In the genomic region with DNA sequence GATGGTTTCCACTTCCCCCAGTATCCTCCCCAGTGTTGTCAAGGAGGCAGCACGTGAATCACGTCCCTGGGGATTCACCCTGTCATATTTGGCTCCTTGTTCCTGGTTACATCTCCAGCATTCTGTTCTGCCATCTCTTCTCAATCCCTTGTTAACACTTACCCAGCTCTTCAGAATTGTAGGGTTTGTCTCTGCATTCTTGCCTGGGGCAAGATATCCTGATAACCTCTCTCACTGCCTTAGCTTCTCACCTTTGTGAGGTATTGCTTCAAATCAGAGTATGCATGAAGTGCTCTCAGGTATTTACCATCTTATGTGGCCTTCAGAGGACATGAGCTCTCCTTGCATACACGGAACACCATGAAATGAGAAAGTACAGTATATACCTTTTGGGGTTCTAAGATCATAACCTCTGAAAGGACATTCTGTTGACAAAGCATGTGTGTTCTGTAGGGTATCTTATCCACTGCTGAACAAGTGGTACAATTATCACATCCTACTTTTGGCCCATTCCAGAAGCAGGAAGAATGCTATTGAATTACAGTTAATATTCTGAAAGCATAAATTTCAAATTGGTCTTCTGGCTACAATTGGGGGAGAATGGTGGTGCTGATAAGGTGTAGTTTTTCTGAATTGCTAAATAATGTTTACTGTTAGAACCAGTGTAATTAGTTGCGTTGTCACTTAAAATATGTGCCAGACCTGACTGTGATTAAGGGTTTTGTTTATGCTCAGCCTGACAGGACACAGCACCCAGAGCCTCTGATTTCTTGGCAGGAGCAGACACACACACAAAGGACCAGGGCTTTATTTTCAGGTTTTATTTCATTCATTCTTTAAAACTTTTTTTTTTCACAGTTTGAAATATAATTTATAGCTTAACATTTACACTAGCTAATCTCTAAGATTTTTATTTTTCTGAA, we compare ENCODE assay signal across 20 cellular contexts. TPM values are rescaled to one million over a fixed set of nuclear protein-coding genes. Genes with fewer than 3 reads are reported as not detected.
DNase-seq lines count a peak whose midpoint lies in the region; ATAC-seq and TF ChIP-seq lines count a peak whose summit lies in the region.
"Had no signal": no experiment of that assay in that cellular context is flagged by ENCODE, and none has a peak within 500 bp of the region (broad histone marks: within the 10 kb centered on the region; RNA-seq: fewer than 3 reads in every experiment).

No MANE protein-coding gene starts in this region.

- H3K27me3 Mint-ChIP-seq in memory B cell: no peaks in the 10 kb centered on the region
- H3K27me3 Mint-ChIP-seq: activated B cell treated with CpG ODN at 0.5 μM for 24 hours; activated CD8-positive, alpha-beta T cell treated with anti-CD3 and anti-CD28 coated beads for 36 hours; activated naive CD4-positive, alpha-beta T cell treated with anti-CD3 and anti-CD28 coated beads, Interleukin-2, amount 50 U/mL, for 24 hours had no signal

- H3K36me3 Mint-ChIP-seq in memory B cell: peaks cover 16% of the 10 kb centered on the region

- ATAC-seq in memory B cell (ENCODE audit: low read depth): no peak
- ATAC-seq in GM19463 (IDR thresholded peaks at IDR 0.05; ENCODE audit: unreplicated experiment): no peak
- ATAC-seq in HG02642 (IDR thresholded peaks at IDR 0.05; ENCODE audit: poor library complexity, unreplicated experiment): no peak
- ATAC-seq: activated CD8-positive, alpha-beta T cell treated with anti-CD3 and anti-CD28 coated beads for 36 hours; activated T-cell treated with anti-CD3 and anti-CD28 coated beads, Interleukin-2, amount 50 U/mL, for 4 hours; body of pancreas; GM23338 had no signal

- peak overlapping the region; percentile 68 for H3K27ac Mint-ChIP-seq in memory B cell
- H3K27ac Mint-ChIP-seq: activated B cell treated with CpG ODN at 0.5 μM for 24 hours; activated CD8-positive, alpha-beta T cell treated with anti-CD3 and anti-CD28 coated beads for 36 hours; activated naive CD4-positive, alpha-beta T cell treated with anti-CD3 and anti-CD28 coated beads, Interleukin-2, amount 50 U/mL, for 24 hours; GM23338 had no signal

- H3K4me1 ChIP-seq in BE2C: peaks cover 8% of the 10 kb centered on the region
- no peaks in the 10 kb centered on the region for H3K4me1 ChIP-seq in HEK293 (ENCODE audit: control insufficient read depth, insufficient read depth, low read length)

- H3K36me3 ChIP-seq in BE2C (peaks cover 25% of the 10 kb centered on the region), HEK293 (ENCODE audit: control insufficient read depth in 2 of 2, insufficient read depth in 1 of 2, low read length in 2 of 2) (peaks cover 5 to 46% of the 10 kb centered on the region in 2 experiments; a peak in 2 of 3 replicates)

- no peaks in the 10 kb centered on the region for H3K9me3 Mint-ChIP-seq in memory B cell
- H3K9me3 Mint-ChIP-seq: activated B cell treated with CpG ODN at 0.5 μM for 24 hours; activated CD8-positive, alpha-beta T cell treated with anti-CD3 and anti-CD28 coated beads for 36 hours; activated naive CD4-positive, alpha-beta T cell treated with anti-CD3 and anti-CD28 coated beads, Interleukin-2, amount 50 U/mL, for 24 hours; activated T-cell treated with anti-CD3 and anti-CD28 coated beads, Interleukin-2, amount 50 U/mL, for 4 hours; GM23338 had no signal

- H3K27me3 ChIP-seq in BE2C: no peaks in the 10 kb centered on the region
- H3K27me3 ChIP-seq: body of pancreas, pancreas had no signal

- POLR2A ChIA-PET in HEK293 (lab: Yijun Ruan, JAX): interaction anchor here (0.7 to 1.5 kb wide), 2 partner anchors 34 to 76 kb away, joined by 3 to 6 read pairs; a partner anchor contains a TSS

- no peak overlapping the region for H3K4me3 ChIP-seq in BE2C (ENCODE audit: low read depth, low read length)
- H3K4me3 ChIP-seq in HEK293 (ENCODE audit: low read depth, low read length): no peak overlapping the region
- H3K4me3 ChIP-seq: body of pancreas, GM23338, pancreas had no signal

- DNase-seq in BE2C (peak; percentile 26), amniotic epithelial cell (ENCODE audit: low read depth) (peak; percentile 45), memory B cell (ENCODE audit: low spot score in 2 of 2) (no peak), AG08395 (ENCODE audit: low spot score) (no peak)
- DNase-seq: activated B cell treated with CpG ODN at 0.5 μM for 24 hours; activated CD8-positive, alpha-beta T cell treated with anti-CD3 and anti-CD28 coated beads for 36 hours; activated T-cell treated with anti-CD3 and anti-CD28 coated beads, Interleukin-2, amount 50 U/mL, for 4 hours; body of pancreas; NCI-H187; NCI-H446 treated with DMSO at 0.1 percent for 48 hours; pancreas; SHP77 treated with DMSO at 0.1 percent for 48 hours; stimulated activated CD4-positive, alpha-beta T cell treated with anti-CD3 and anti-CD28 coated beads, Interleukin-2, amount 100 ng/mL, for 48 hours; T-helper 2 cell had no signal

- TF ChIP-seq CTCF in BE2C (IDR thresholded peaks at IDR 0.05; ENCODE audit: low read depth, low read length) (no peak), HEK293 (tag by site-specific recombination; IDR thresholded peaks at IDR 0.05) (no peak)

- H3K27ac ChIP-seq in HEK293 (ENCODE audit: extremely low read depth, low read depth, low read length): no peak overlapping the region
- H3K27ac ChIP-seq: body of pancreas, epithelial cell of prostate, pancreas had no signal

- CTCF ChIA-PET in HEK293 (lab: Yijun Ruan, JAX): interaction anchor here (1.6 kb wide), 1 partner anchor 78 kb away, joined by 6 read pairs; no protein-coding TSS in a partner anchor

- no peaks in the 10 kb centered on the region for H3K4me1 Mint-ChIP-seq in memory B cell
- H3K4me1 Mint-ChIP-seq: activated B cell treated with CpG ODN at 0.5 μM for 24 hours; activated naive CD4-positive, alpha-beta T cell treated with anti-CD3 and anti-CD28 coated beads, Interleukin-2, amount 50 U/mL, for 24 hours had no signal

- no peak overlapping the region for H3K4me3 Mint-ChIP-seq in memory B cell
- H3K4me3 Mint-ChIP-seq: activated B cell treated with CpG ODN at 0.5 μM for 24 hours; activated CD8-positive, alpha-beta T cell treated with anti-CD3 and anti-CD28 coated beads for 36 hours; activated naive CD4-positive, alpha-beta T cell treated with anti-CD3 and anti-CD28 coated beads, Interleukin-2, amount 50 U/mL, for 24 hours; activated T-cell treated with anti-CD3 and anti-CD28 coated beads, Interleukin-2, amount 50 U/mL, for 4 hours; GM23338 had no signal

- no peaks in the 10 kb centered on the region for H3K9me3 ChIP-seq in BE2C
- no peaks in the 10 kb centered on the region for H3K9me3 ChIP-seq in HEK293 (ENCODE audit: control insufficient read depth, insufficient read depth, low read depth, low read length)
- H3K9me3 ChIP-seq: body of pancreas, pancreas had no signal

TF ChIP-seq in HEK293, 187 proteins besides CTCF, POLR2A, EP300 and RAD21:
- TF ChIP-seq, protein P1, sequence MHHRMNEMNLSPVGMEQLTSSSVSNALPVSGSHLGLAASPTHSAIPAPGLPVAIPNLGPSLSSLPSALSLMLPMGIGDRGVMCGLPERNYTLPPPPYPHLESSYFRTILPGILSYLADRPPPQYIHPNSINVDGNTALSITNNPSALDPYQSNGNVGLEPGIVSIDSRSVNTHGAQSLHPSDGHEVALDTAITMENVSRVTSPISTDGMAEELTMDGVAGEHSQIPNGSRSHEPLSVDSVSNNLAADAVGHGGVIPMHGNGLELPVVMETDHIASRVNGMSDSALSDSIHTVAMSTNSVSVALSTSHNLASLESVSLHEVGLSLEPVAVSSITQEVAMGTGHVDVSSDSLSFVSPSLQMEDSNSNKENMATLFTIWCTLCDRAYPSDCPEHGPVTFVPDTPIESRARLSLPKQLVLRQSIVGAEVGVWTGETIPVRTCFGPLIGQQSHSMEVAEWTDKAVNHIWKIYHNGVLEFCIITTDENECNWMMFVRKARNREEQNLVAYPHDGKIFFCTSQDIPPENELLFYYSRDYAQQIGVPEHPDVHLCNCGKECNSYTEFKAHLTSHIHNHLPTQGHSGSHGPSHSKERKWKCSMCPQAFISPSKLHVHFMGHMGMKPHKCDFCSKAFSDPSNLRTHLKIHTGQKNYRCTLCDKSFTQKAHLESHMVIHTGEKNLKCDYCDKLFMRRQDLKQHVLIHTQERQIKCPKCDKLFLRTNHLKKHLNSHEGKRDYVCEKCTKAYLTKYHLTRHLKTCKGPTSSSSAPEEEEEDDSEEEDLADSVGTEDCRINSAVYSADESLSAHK (tag by site-specific recombination; IDR thresholded peaks at IDR 0.05): peak; percentile 35; the same call in 1 of the 2 replicates
- no peak for TF ChIP-seq ZFHX2 (tag by site-specific recombination; conservative IDR thresholded peaks at IDR 0.05)

RNA-seq across cellular contexts. Expression of a gene that starts 32.7 kb away (rescaled TPM):
- 3.0 TPM for polyA plus RNA-seq in BE2C (2012; ENCODE audit: insufficient read depth, insufficient read length, low read depth)

RNA-seq across cellular contexts. Expression of a gene that starts 33.6 kb away (rescaled TPM):
- 27.8 TPM for polyA plus RNA-seq in BE2C (2012; ENCODE audit: insufficient read depth, insufficient read length, low read depth)

Comparison
In these comparisons a context has a peak if more than half of its experiments do, and no peak if none do; other contexts are left out.
1. DNase-seq: peak in BE2C (single experiment) and amniotic epithelial cell (single experiment); none in memory B cell (0 of 2) and AG08395 (single experiment).